Comparison of ENCODE assay signal across 8 cellular contexts in the genomic region with DNA sequence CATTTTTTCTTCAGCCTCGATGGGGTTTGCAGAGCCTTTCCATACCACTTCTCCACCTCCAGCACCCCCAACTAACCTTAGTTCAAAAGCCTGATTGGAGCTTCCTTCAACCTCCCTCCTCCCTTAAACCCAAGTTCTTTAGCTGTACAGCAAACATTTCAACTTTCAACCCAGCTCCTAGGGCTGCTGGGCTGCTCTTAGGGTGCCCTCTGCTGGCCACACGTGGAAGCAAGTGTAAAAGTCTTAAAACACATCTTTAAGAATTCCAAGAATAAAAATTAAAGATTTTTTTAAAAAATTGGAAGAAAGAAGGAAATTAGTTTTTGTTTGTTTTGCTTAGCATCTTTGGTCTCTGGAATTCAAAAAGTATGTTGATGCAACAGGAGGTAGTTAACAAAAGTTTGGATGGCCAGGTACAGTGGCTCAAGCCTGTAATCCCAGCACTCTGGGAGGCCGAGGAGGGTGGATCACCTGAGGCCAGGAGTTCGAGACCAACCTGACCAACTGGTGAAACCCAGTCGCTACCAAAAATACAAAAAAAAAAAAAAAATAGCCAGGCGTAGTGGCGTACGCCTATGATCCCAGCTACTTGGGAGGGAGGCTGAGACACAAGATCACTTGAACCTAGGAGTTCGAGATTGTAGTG. TPM values are rescaled to one million over a fixed set of nuclear protein-coding genes. Genes with fewer than 3 reads are reported as not detected.
DNase-seq lines count a peak whose midpoint lies in the region; ATAC-seq, FAIRE-seq and TF ChIP-seq lines count a peak whose summit lies in the region.

No MANE protein-coding gene starts in this region.

- TF ChIP-seq POLR2A in gastroesophageal sphincter (IDR thresholded peaks at IDR 0.05): no peak

- no peak overlapping the region for H3K4me2 ChIP-seq in OCI-LY3 (ENCODE audit: low read length)

- TF ChIP-seq EP300 in gastroesophageal sphincter (IDR thresholded peaks at IDR 0.05): no peak

- H3K27ac ChIP-seq in OCI-LY3 (ENCODE audit: low read length) (no peak overlapping the region), gastroesophageal sphincter (no peak overlapping the region), pancreas (no peak overlapping the region), aorta (ENCODE audit: low read depth in 1 of 2, low read length in 2 of 2) (no peak overlapping the region)

- H3K9me3 ChIP-seq in BE2C: no peaks in the 10 kb centered on the region
- peaks cover 12% of the 10 kb centered on the region; the same call in 1 of the 2 replicates for H3K9me3 ChIP-seq in OCI-LY3 (ENCODE audit: insufficient read depth, low read length)
- peaks cover 0 to 7% (median 0%) of the 10 kb centered on the region in 3 donors for H3K9me3 ChIP-seq in gastroesophageal sphincter
- no peaks in the 10 kb centered on the region for H3K9me3 ChIP-seq in pancreas
- H3K9me3 ChIP-seq in aorta (ENCODE audit: control insufficient read depth, low read length): peaks cover 4% of the 10 kb centered on the region

- H3K4me1 ChIP-seq in BE2C (no peaks in the 10 kb centered on the region), OCI-LY3 (ENCODE audit: low read length) (peaks cover 10% of the 10 kb centered on the region), gastroesophageal sphincter (peaks cover 0 to 5% (median 0%) of the 10 kb centered on the region in 3 donors), pancreas (no peaks in the 10 kb centered on the region), aorta (ENCODE audit: control insufficient read depth in 1 of 2, insufficient read depth in 2 of 2, low read length in 2 of 2) (no peaks in the 10 kb centered on the region)

- no peaks in the 10 kb centered on the region for H4K20me1 ChIP-seq in OCI-LY3 (ENCODE audit: insufficient read depth, low read length)

- intact Hi-C loops in pancreas (cut with DNase I) (loop anchor here (10.0 kb wide), 2 partner anchors 63 to 83 kb away; no protein-coding TSS in a partner anchor), aorta (cut with DNase I) (loop anchor here in 1 of 2 donors (5.0 kb wide), 1 partner anchor 85 kb away; no protein-coding TSS in a partner anchor)

- DNase-seq in BE2C (peak; percentile 40), GM19240 (ENCODE audit: insufficient read length, low spot score) (peak; percentile 33), pancreas (peak in 2 of 6 donors; percentile 17 to 49), aorta (no peak)
- peak; percentile 37 for DNase-seq in activated gamma-delta T cell treated with anti-CD3 and anti-CD28 coated beads, Interleukin-2, amount 50 U/mL, for 16 hours (ENCODE audit: low read depth)

- WGBS in gastroesophageal sphincter (ENCODE audit: low coverage in 1 of 2), 2 donors: 44 to 48% methylated on average over 3 to 8 of the region's 9 CpGs
- WGBS in pancreas, 2 donors: 45 to 56% methylated on average over 9 of the region's 9 CpGs
- WGBS in aorta, 2 donors: 41 to 58% methylated on average over 8 to 9 of the region's 9 CpGs

- no peak overlapping the region for H3K9ac ChIP-seq in OCI-LY3 (ENCODE audit: low read length)

- H3K36me3 ChIP-seq in BE2C: no peaks in the 10 kb centered on the region
- H3K36me3 ChIP-seq in OCI-LY3 (replicated peaks; ENCODE audit: low read depth, low read length): no peaks in the 10 kb centered on the region
- H3K36me3 ChIP-seq in gastroesophageal sphincter: peaks cover 0 to 58% of the 10 kb centered on the region in 2 donors
- H3K36me3 ChIP-seq in pancreas: peaks cover 0 to 10% (median 0%) of the 10 kb centered on the region in 3 donors
- peaks cover 0 to 2% of the 10 kb centered on the region in 2 donors for H3K36me3 ChIP-seq in aorta (ENCODE audit: control insufficient read depth in 1 of 2, insufficient read depth in 2 of 2, low read length in 1 of 2)

- ATAC-seq in gastroesophageal sphincter (peak; percentile 67), pancreas (peak; percentile 61 to 87 (median 86)), aorta (ENCODE audit: low FRiP score) (peak; percentile 81), HG03097 (IDR thresholded peaks at IDR 0.05; ENCODE audit: low FRiP score, unreplicated experiment) (no peak)

- H3K4me3 ChIP-seq in BE2C (ENCODE audit: low read depth, low read length) (no peak overlapping the region), OCI-LY3 (ENCODE audit: low read length) (no peak overlapping the region), gastroesophageal sphincter (no peak overlapping the region), pancreas (no peak overlapping the region), aorta (ENCODE audit: low read length in 2 of 2) (no peak overlapping the region)

- H2AFZ ChIP-seq in OCI-LY3 (ENCODE audit: low read depth, low read length): no peak overlapping the region

- no peaks in the 10 kb centered on the region for H3K27me3 ChIP-seq in BE2C
- H3K27me3 ChIP-seq in OCI-LY3 (ENCODE audit: low read depth, low read length): no peaks in the 10 kb centered on the region
- no peaks in the 10 kb centered on the region for H3K27me3 ChIP-seq in gastroesophageal sphincter
- no peaks in the 10 kb centered on the region for H3K27me3 ChIP-seq in pancreas
- no peaks in the 10 kb centered on the region for H3K27me3 ChIP-seq in aorta (ENCODE audit: control insufficient read depth in 1 of 2, insufficient read depth in 2 of 2, low read length in 1 of 2)

- TF ChIP-seq CTCF in BE2C (IDR thresholded peaks at IDR 0.05; ENCODE audit: low read depth, low read length): peak; percentile 93
- TF ChIP-seq CTCF in OCI-LY3 (IDR thresholded peaks at IDR 0.05; ENCODE audit: low read depth, low read length): peak; percentile 91
- TF ChIP-seq CTCF in gastroesophageal sphincter (IDR thresholded peaks at IDR 0.05): peak; percentile 69 to 87 (median 79)
- peak; percentile 38 to 77 (median 64) for TF ChIP-seq CTCF in pancreas (IDR thresholded peaks at IDR 0.05)

- FAIRE-seq in pancreas (lab: Jason Lieb, UNC): no peak

- no peaks in the 10 kb centered on the region for H3K79me2 ChIP-seq in OCI-LY3 (ENCODE audit: low read length)

RNA-seq across cellular contexts. Expression of a gene that starts 15.5 kb away (rescaled TPM):
- polyA plus RNA-seq in BE2C (2012; ENCODE audit: insufficient read depth, insufficient read length, low read depth): not detected
- under 1 TPM in 3 of 4 donors, not detected in 1; 0.40 to 0.81 (median 0.78) TPM for total RNA-seq in gastroesophageal sphincter
- 1 to 10 TPM in 2 of 6 donors, under 1 TPM in 3, not detected in 1; 0.92 to 2.6 (median 0.98) TPM for total RNA-seq in pancreas
- 10 to 100 TPM in 1 of 2 donors, 1 to 10 TPM in 1; 7.7 to 35.7 TPM for polyA plus RNA-seq in pancreas
- total RNA-seq in aorta: 1 to 10 TPM; 2.2 to 2.6 TPM
- polyA plus RNA-seq in aorta: 10 to 100 TPM in 1 of 2 donors, not detected in 1; 17.7 TPM

Comparison
In these comparisons a context has a peak if more than half of its experiments do, and no peak if none do; other contexts are left out.
1. DNase-seq: peak in BE2C (single experiment), GM19240 (single experiment) and activated gamma-delta T cell treated with anti-CD3 and anti-CD28 coated beads, Interleukin-2, amount 50 U/mL, for 16 hours (single experiment); none in aorta (0 of 2).
2. Peak in every context shown above with its lines, with median percentiles within 50 percentile points of each other: CTCF ChIP-seq.